ENCODE assay signal across 1 cellular context in the genomic region with DNA sequence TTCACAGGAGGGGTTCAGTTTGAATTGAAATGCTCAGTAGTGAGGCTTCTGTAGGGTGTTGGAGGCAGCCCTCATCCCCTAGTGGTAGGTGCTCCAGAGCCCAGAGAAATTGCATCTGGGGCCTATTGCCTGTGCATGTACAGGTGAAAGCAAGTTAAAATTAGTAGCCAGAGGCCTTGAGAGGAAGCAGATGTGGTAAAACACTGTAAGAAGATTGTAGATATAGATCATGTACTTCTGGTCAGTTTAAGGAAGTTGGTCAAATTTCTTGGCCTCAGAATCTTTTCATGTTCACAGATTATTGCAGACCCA.
TF ChIP-seq lines count a peak whose summit lies in the region.

No MANE protein-coding gene starts in this region.

TF ChIP-seq in SK-N-SH treated with all-trans-retinoic acid at 6 μM for 48 hours, 23 proteins besides CTCF, POLR2A, EP300 and RAD21 (continued from another document):
- no peak for TF ChIP-seq TOX (CRISPR knock-in tag; IDR thresholded peaks at IDR 0.05; ENCODE audit: borderline replicate concordance)
